Comparison of ENCODE assay signal across 10 cellular contexts in the genomic region with DNA sequence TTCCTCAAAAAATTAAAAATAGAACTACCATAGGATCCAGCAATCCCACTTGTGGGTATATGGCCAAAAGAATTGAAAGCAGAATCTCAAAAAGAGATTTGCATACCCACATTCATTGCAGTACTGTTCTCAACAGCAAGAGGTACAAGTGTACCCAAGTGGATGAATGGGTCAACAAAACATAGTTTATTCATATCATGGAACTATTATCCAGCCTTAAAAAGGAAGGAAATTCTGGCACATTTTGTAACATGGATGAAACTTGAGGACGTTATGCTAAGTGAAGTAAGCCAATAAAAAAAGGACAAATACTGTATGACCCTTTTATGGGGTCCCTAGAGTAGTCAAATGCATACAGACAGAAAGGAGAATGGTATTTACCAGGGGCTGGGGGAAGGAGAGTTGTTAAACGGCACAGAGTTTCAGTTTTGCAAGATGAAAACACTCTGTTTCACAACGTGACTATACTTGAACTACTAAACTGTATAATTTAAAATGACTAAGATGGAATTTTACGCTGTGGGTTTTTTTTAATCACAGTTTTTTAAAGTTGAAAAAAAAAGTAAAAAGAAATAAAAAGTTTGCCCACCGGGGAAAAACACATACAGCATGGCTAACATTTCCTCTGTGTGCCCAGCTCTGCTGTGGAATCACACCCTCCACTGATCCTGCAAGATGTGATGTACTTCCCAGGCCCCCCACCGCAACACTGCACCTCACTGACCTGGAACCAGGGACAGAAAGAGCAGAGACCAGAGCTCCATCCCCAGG. TPM values are rescaled to one million over a fixed set of nuclear protein-coding genes. Genes with fewer than 3 reads are reported as not detected.
DNase-seq lines count a peak whose midpoint lies in the region; ATAC-seq, FAIRE-seq and TF ChIP-seq lines count a peak whose summit lies in the region.
"Had no signal": no experiment of that assay in that cellular context is flagged by ENCODE, and none has a peak within 500 bp of the region (broad histone marks: within the 10 kb centered on the region; RNA-seq: fewer than 3 reads in every experiment).

No MANE protein-coding gene starts in this region.

- no peaks in the 10 kb centered on the region for H3K36me3 Mint-ChIP-seq in immature natural killer cell

- RAD21 ChIA-PET in GM12878 (lab: Charles Lee; ENCODE audit: unreplicated experiment), result interaction anchor here (0.9 to 1.1 kb wide), 7 partner anchors 9 to 69 kb away, joined by 3 to 5 read pairs (median 3); a partner anchor contains a TSS

- no peaks in the 10 kb centered on the region for H3K9me3 Mint-ChIP-seq in immature natural killer cell

- H3K27me3 ChIP-seq in GM12878 (replicated peaks in 1 of 2; ENCODE audit: control insufficient read depth in 2 of 2, insufficient read depth in 2 of 2, low read length in 1 of 2), result no peaks in the 10 kb centered on the region
- H3K27me3 ChIP-seq: heart right ventricle had no signal

- H3K4me1 Mint-ChIP-seq in immature natural killer cell, result no peaks in the 10 kb centered on the region

- peak; percentile 74 for ATAC-seq in GM18502 (IDR thresholded peaks at IDR 0.05; ENCODE audit: poor library complexity, unreplicated experiment)
- peak; percentile 70 for ATAC-seq in GM19452 (IDR thresholded peaks at IDR 0.05; ENCODE audit: unreplicated experiment)
- peak; percentile 67 for ATAC-seq in HG03095 (IDR thresholded peaks at IDR 0.05; ENCODE audit: unreplicated experiment)
- ATAC-seq in GM12878, result peak; percentile 90
- ATAC-seq: HepG2 had no signal

- FAIRE-seq in GM12878 (lab: Jason Lieb, UNC), result peak; percentile 94
- FAIRE-seq: HepG2 had no signal

- no peak overlapping the region for H3K4me3 ChIP-seq in GM12878
- H3K4me3 ChIP-seq: heart right ventricle had no signal

- peak; percentile 57 for DNase-seq in GM12878 (ENCODE audit: low read depth, low spot score)
- no peak for DNase-seq in HuH-7 (ENCODE audit: low spot score)
- DNase-seq in cardiac septum (ENCODE audit: low spot score), result no peak
- DNase-seq in immature natural killer cell, result no peak
- no peak for DNase-seq in NCI-H2029 (lab: John Stamatoyannopoulos, UW)
- DNase-seq: heart right ventricle had no signal

- H3K9me3 ChIP-seq in GM12878 (replicated peaks; ENCODE audit: control insufficient read depth, insufficient read depth, low read length), result peaks cover 6% of the 10 kb centered on the region
- H3K9me3 ChIP-seq: heart right ventricle had no signal

- intact Hi-C loops in GM12878 (cut with micrococcal nuclease; ENCODE audit: unreplicated experiment) (loop anchor here (1.0 to 2.0 kb wide), 3 partner anchors 36 to 74 kb away; a partner anchor contains a TSS), cardiac septum (cut with DNase I) (no loop called here)

- H3K27ac Mint-ChIP-seq in immature natural killer cell, result no peak overlapping the region

- peaks cover 0 to 2% of the 10 kb centered on the region in 2 experiments; a peak in 1 of 4 replicates for H3K36me3 ChIP-seq in GM12878 (ENCODE audit: control insufficient read depth in 2 of 2, insufficient read depth in 2 of 2, low read length in 1 of 2)
- H3K36me3 ChIP-seq: heart right ventricle had no signal

- H4K20me1 ChIP-seq in GM12878 (ENCODE audit: control insufficient read depth, insufficient read depth), result no peaks in the 10 kb centered on the region

- BruUV-seq in GM12878 (replicated peaks; lab: Mats Ljungman, UMichigan), result no TSS peak

- TF ChIP-seq RAD21 in GM12878 (IDR thresholded peaks at IDR 0.05; ENCODE audit: insufficient read depth, low read depth, low read length), result peak; percentile 17; the same call in 1 of the 2 replicates

- no peak overlapping the region; the same call in 1 of the 2 replicates for H2AFZ ChIP-seq in GM12878 (ENCODE audit: control insufficient read depth, low read depth, low read length)

- in situ Hi-C loops in GM12878 (cut with MboI), result no loop called here

- 0% methylated on average over 6 of the region's 6 CpGs for WGBS in GM12878 (ENCODE audit: insufficient coverage, insufficient replicate concordance, low lambda C conversion rate, missing lambda C conversion rate)

- H3K9ac ChIP-seq in GM12878 (ENCODE audit: control insufficient read depth, insufficient read depth, low read length), result peak overlapping the region; percentile 42; the same call in 1 of the 2 replicates

- H3K4me2 ChIP-seq in GM12878 (ENCODE audit: control insufficient read depth, insufficient read depth), result peak overlapping the region; percentile 66

- H3K4me1 ChIP-seq in GM12878 (ENCODE audit: control insufficient read depth, insufficient read depth, low read length), result peaks cover 43% of the 10 kb centered on the region

- TF ChIP-seq CTCF in GM12878 (IDR thresholded peaks at IDR 0.05 in 2 of 3, conservative IDR thresholded peaks at IDR 0.05 in 1 of 3; ENCODE audit: control insufficient read depth in 2 of 3, extremely low read depth in 1 of 3, insufficient read depth in 1 of 3, low read depth in 3 of 3, low read length in 3 of 3), result peak; percentile 8 to 25 (median 23); a peak in 3 of 6 replicates

- TF ChIP-seq POLR2A in GM12878 (IDR thresholded peaks at IDR 0.05; ENCODE audit: low read depth, low read length), result no peak

- H3K79me2 ChIP-seq in GM12878 (ENCODE audit: control insufficient read depth, insufficient read depth, low read length), result no peaks in the 10 kb centered on the region

- SMC1A ChIA-PET in GM12878 (lab: Charles Lee; ENCODE audit: uncharacterized antibody, unreplicated experiment), result interaction anchor here (1.0 to 1.1 kb wide), 4 partner anchors 20 to 66 kb away, joined by 3 to 4 read pairs (median 4); no protein-coding TSS in a partner anchor

- H3K27me3 Mint-ChIP-seq in immature natural killer cell (ENCODE audit: low read depth in 3 of 3), result no peaks in the 10 kb centered on the region

- CTCF ChIA-PET in GM12878 (lab: Yijun Ruan, JAX), result interaction anchor here (1.0 kb wide), 1 partner anchor 66 kb away, joined by 5 read pairs; no protein-coding TSS in a partner anchor

- POLR2A ChIA-PET in GM12878 (lab: Charles Lee), result interaction anchor here (0.6 to 1.1 kb wide), 2 partner anchors 42 to 64 kb away, joined by 3 to 4 read pairs; a partner anchor contains a TSS

- peak overlapping the region; percentile 84 for H3K27ac ChIP-seq in GM12878 (ENCODE audit: control insufficient read depth, insufficient read depth)
- H3K27ac ChIP-seq: heart right ventricle had no signal

- TF ChIP-seq EP300 in GM12878 (IDR thresholded peaks at IDR 0.05; ENCODE audit: borderline replicate concordance in 1 of 2, control insufficient read depth in 1 of 2, low read depth in 2 of 2, low read length in 2 of 2), result peak; percentile 70 to 96; a peak in 3 of 4 replicates

- no peak overlapping the region for H3K4me3 Mint-ChIP-seq in immature natural killer cell

TF ChIP-seq in GM12878, 131 proteins besides CTCF, POLR2A, EP300 and RAD21 (continues in another document):
- TF ChIP-seq ESRRA (IDR thresholded peaks at IDR 0.05; ENCODE audit: low read length) (no peak), ZSCAN29 (IDR thresholded peaks at IDR 0.05) (0 out of 2 replicates have a peak, but pooled peaks have one; percentile 3), YBX1 (IDR thresholded peaks at IDR 0.05) (no peak), CEBPB (IDR thresholded peaks at IDR 0.05; ENCODE audit: borderline replicate concordance in 1 of 2, low read depth in 2 of 2, low read length in 2 of 2) (peak in 1 of 2 experiments; percentile 62; a peak in 1 of 4 replicates), JUND (IDR thresholded peaks at IDR 0.05; ENCODE audit: low read depth, low read length) (no peak), MTA2 (IDR thresholded peaks at IDR 0.05; ENCODE audit: low read depth) (peak; percentile 69), SMARCA5 (IDR thresholded peaks at IDR 0.05) (peak; percentile 92)
- TF ChIP-seq, protein P1, sequence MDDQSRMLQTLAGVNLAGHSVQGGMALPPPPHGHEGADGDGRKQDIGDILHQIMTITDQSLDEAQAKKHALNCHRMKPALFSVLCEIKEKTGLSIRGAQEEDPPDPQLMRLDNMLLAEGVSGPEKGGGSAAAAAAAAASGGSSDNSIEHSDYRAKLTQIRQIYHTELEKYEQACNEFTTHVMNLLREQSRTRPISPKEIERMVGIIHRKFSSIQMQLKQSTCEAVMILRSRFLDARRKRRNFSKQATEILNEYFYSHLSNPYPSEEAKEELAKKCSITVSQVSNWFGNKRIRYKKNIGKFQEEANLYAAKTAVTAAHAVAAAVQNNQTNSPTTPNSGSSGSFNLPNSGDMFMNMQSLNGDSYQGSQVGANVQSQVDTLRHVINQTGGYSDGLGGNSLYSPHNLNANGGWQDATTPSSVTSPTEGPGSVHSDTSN (IDR thresholded peaks at IDR 0.05; ENCODE audit: insufficient replicate concordance, low read depth, low read length), result no peak

RNA-seq across cellular contexts. Expression of a gene that starts 6.1 kb away (rescaled TPM):
- total RNA-seq in GM12878 (2013; cell fraction: nucleolus; rRNA removed), result 10.6 and 11.7 TPM in 2 replicates
- total RNA-seq in GM12878 (2014; rRNA removed), result 1.1 and 1.9 TPM in 2 replicates
- 1.5 and 1.7 TPM in 2 replicates for total RNA-seq in GM12878 (2014; rRNA removed; fragmentation: Illumina TruSeq; extraction: Trizol)
- total RNA-seq in GM12878 (2021), result 1.6 and 1.7 TPM in 2 replicates
- polyA plus RNA-seq in GM12878 (2011; ENCODE audit: low read depth), result 3.2 TPM
- 2.6 and 2.8 TPM in 2 replicates for polyA plus RNA-seq in GM12878 (2011; rRNA removed)
- polyA plus RNA-seq in GM12878 (2011; cell fraction: cytosol; rRNA removed), result 1.2 and 1.6 TPM in 2 replicates
- polyA plus RNA-seq in GM12878 (2011; cell fraction: nucleus; rRNA removed), result 1.2 and 1.8 TPM in 2 replicates
- polyA plus RNA-seq in GM12878 (2012), result 6.8 and 7.4 TPM in 2 replicates
- 1.9 and 2.8 TPM in 2 replicates for polyA plus RNA-seq in GM12878 (2014; fragmentation: Illumina TruSeq; extraction: Trizol)
- polyA plus RNA-seq in GM12878 (2014; fragmentation: Nextera tagmentation; extraction: Ambion mirVana), result 1 to 10 TPM; 4.6 to 6.4 TPM
- polyA plus RNA-seq in GM12878 (2014; rRNA removed), result 1.4 and 1.8 TPM in 2 replicates
- 1 to 10 TPM; 3.4 to 3.6 TPM for polyA plus RNA-seq in GM12878 (2016; fragmentation: Nextera tagmentation; extraction: Ambion mirVana)
- 0.88 and 1.5 TPM in 2 replicates for polyA minus RNA-seq in GM12878 (2011; rRNA and poly(A)+ RNA removed)
- polyA minus RNA-seq in GM12878 (2011; cell fraction: cytosol; rRNA and poly(A)+ RNA removed), result 0.94 TPM in 1 of 2 replicates, not detected in the other
- 0.57 and 0.60 TPM in 2 replicates for polyA minus RNA-seq in GM12878 (2011; cell fraction: nucleus; rRNA and poly(A)+ RNA removed)
- total RNA-seq in cardiac septum, result 0.13 TPM
- polyA plus RNA-seq in immature natural killer cell, result under 1 TPM; 0.09 to 0.46 (median 0.14) TPM
- total RNA-seq: HepG2 had no signal
- polyA plus RNA-seq: HepG2 had no signal
